20 cellular contexts compared by ENCODE assay signal in genomic region chr5:66080664-66081063, GRCh38.
DNase-seq lines count a peak whose midpoint lies in the region; ATAC-seq, FAIRE-seq and TF ChIP-seq lines count a peak whose summit lies in the region.
"Had no signal": no experiment of that assay in that cellular context is flagged by ENCODE, and none has a peak within 500 bp of the region (broad histone marks: within the 10 kb centered on the region; RNA-seq: fewer than 3 reads in every experiment).

No MANE protein-coding gene starts in this region.

- H3K9ac ChIP-seq in PC-3 (ENCODE audit: low read length) (no peak overlapping the region), neuronal stem cell (ENCODE audit: low read depth, low read length, poor library complexity) (no peak overlapping the region)

- H3K4me3 Mint-ChIP-seq in activated naive CD4-positive, alpha-beta T cell treated with anti-CD3 and anti-CD28 coated beads for 36 hours: no peak overlapping the region
- H3K4me3 Mint-ChIP-seq: B cell; CD4-positive, alpha-beta T cell; GM23338 had no signal

- DNase-seq in AG10803 (ENCODE audit: low read depth) (peak; percentile 16), fibroblast of villous mesenchyme (ENCODE audit: low read depth) (peak; percentile 56), NCI-H510A treated with DMSO at 0.1 percent for 48 hours (lab: John Stamatoyannopoulos, UW) (no peak), PC-3 (no peak), neuronal stem cell (ENCODE audit: low spot score) (no peak)
- DNase-seq in activated naive CD4-positive, alpha-beta T cell treated with anti-CD3 and anti-CD28 coated beads for 36 hours: no peak
- DNase-seq: ACHN; CD4-positive, alpha-beta T cell; DMS53; MG63; NCI-H1417; NCI-H1930; NCI-H446 treated with DMSO at 0.1 percent for 48 hours; NCI-H748 treated with DMSO at 0.1 percent for 48 hours; PC-9; SJCRH30 had no signal

- peak; percentile 21 for FAIRE-seq in colon (lab: Jason Lieb, UNC)

- no peak overlapping the region for H4K8ac ChIP-seq in neuronal stem cell (ENCODE audit: low read depth, low read length)

- no peak overlapping the region for H4K91ac ChIP-seq in neuronal stem cell (ENCODE audit: low read depth, low read length, poor library complexity)

- H3K4me3 ChIP-seq in AG10803 (ENCODE audit: low read length): no peak overlapping the region
- H3K4me3 ChIP-seq in fibroblast of villous mesenchyme (ENCODE audit: low read depth, low read length): no peak overlapping the region
- no peak overlapping the region for H3K4me3 ChIP-seq in PC-3 (ENCODE audit: low read length)
- no peak overlapping the region for H3K4me3 ChIP-seq in neuronal stem cell (ENCODE audit: low read length in 2 of 2)
- H3K4me3 ChIP-seq: GM23338, MG63, PC-9, SJCRH30 had no signal

- H2BK15ac ChIP-seq in neuronal stem cell (ENCODE audit: low read length): no peak overlapping the region

- no peak overlapping the region for H2BK5ac ChIP-seq in neuronal stem cell (ENCODE audit: low read length)

- H3K9me3 Mint-ChIP-seq in activated naive CD4-positive, alpha-beta T cell treated with anti-CD3 and anti-CD28 coated beads for 36 hours: peaks cover 2% of the 10 kb centered on the region
- H3K9me3 Mint-ChIP-seq: CD4-positive, alpha-beta T cell; GM23338 had no signal

- no peak overlapping the region for H3K14ac ChIP-seq in neuronal stem cell (ENCODE audit: low read length)

- no peak for TF ChIP-seq EP300 in Ishikawa (IDR thresholded peaks at IDR 0.05; ENCODE audit: borderline replicate concordance)

- no peak overlapping the region for H3K27ac ChIP-seq in PC-3 (ENCODE audit: low read length)
- H3K27ac ChIP-seq in neuronal stem cell (replicated peaks; ENCODE audit: low read length): no peak overlapping the region
- H3K27ac ChIP-seq: PC-9, SJCRH30 had no signal

- H2BK120ac ChIP-seq in neuronal stem cell (ENCODE audit: low read depth, low read length): no peak overlapping the region

- POLR2A ChIA-PET in PC-3 (lab: Charles Lee; ENCODE audit: unreplicated experiment): no interaction called here

- BruUV-seq in PC-3 (replicated peaks; lab: Mats Ljungman, UMichigan): no TSS peak

- no peak overlapping the region for H3K27ac Mint-ChIP-seq in activated naive CD4-positive, alpha-beta T cell treated with anti-CD3 and anti-CD28 coated beads for 36 hours
- H3K27ac Mint-ChIP-seq: B cell, GM23338 had no signal

- H3K23ac ChIP-seq in neuronal stem cell (ENCODE audit: low read depth, low read length, poor library complexity): no peak overlapping the region

- no peak overlapping the region for H2BK12ac ChIP-seq in neuronal stem cell (ENCODE audit: low read length)

- H2AFZ ChIP-seq in PC-3 (ENCODE audit: low read length): no peak overlapping the region
- no peak overlapping the region for H2AFZ ChIP-seq in neuronal stem cell (ENCODE audit: low read length)
- H2AFZ ChIP-seq: GM23338, PC-9 had no signal

- H3K36me3 Mint-ChIP-seq in activated naive CD4-positive, alpha-beta T cell treated with anti-CD3 and anti-CD28 coated beads for 36 hours (ENCODE audit: low read depth): peaks cover 16% of the 10 kb centered on the region

- no peak overlapping the region for H3K4me2 ChIP-seq in PC-3 (ENCODE audit: low read length)
- H3K4me2 ChIP-seq in neuronal stem cell (ENCODE audit: insufficient read depth, low read length, poor library complexity, severe bottlenecking): no peak overlapping the region
- H3K4me2 ChIP-seq: GM23338, PC-9 had no signal

- no CpG with 5 or more reads among the region's 2 CpGs for WGBS in neuronal stem cell (ENCODE audit: extremely low coverage in 2 of 2, insufficient read length in 2 of 2, insufficient replicate concordance in 1 of 2), 2 donors

- no peaks in the 10 kb centered on the region for H3K4me1 Mint-ChIP-seq in activated naive CD4-positive, alpha-beta T cell treated with anti-CD3 and anti-CD28 coated beads for 36 hours (ENCODE audit: low read depth)
- H3K4me1 Mint-ChIP-seq: B cell had no signal

- no peak overlapping the region for H3K18ac ChIP-seq in neuronal stem cell (ENCODE audit: low read length)

- no peaks in the 10 kb centered on the region for H3K9me2 ChIP-seq in PC-3 (replicated peaks; ENCODE audit: low read length)

- H3K79me1 ChIP-seq in neuronal stem cell (ENCODE audit: low read depth, low read length): no peaks in the 10 kb centered on the region

- no peak for TF ChIP-seq RAD21 in Ishikawa (IDR thresholded peaks at IDR 0.05; ENCODE audit: low read depth)

- no peaks in the 10 kb centered on the region for H3K4me1 ChIP-seq in PC-3 (ENCODE audit: insufficient read depth, low read length)
- H3K4me1 ChIP-seq in neuronal stem cell (ENCODE audit: control insufficient read depth in 2 of 2, insufficient read depth in 1 of 2, low read depth in 1 of 2, low read length in 2 of 2): no peaks in the 10 kb centered on the region
- H3K4me1 ChIP-seq: SJCRH30 had no signal

- H3F3A ChIP-seq in PC-3 (ENCODE audit: low read length, unreplicated experiment): no peaks in the 10 kb centered on the region

- H3K36me3 ChIP-seq in PC-3 (ENCODE audit: low read depth, low read length): no peaks in the 10 kb centered on the region
- peaks cover 0 to 70% of the 10 kb centered on the region in 2 donors for H3K36me3 ChIP-seq in neuronal stem cell (replicated peaks in 1 of 2; ENCODE audit: control insufficient read depth in 2 of 2, insufficient read depth in 2 of 2, low read length in 2 of 2)

- no peaks in the 10 kb centered on the region for H4K20me1 ChIP-seq in PC-3 (ENCODE audit: low read length)

- no peaks in the 10 kb centered on the region for H3K79me2 ChIP-seq in PC-3 (ENCODE audit: low read length)

- no peak for ATAC-seq in PC-3
- ATAC-seq: GM23338 had no signal

- no peaks in the 10 kb centered on the region for H3K9me3 ChIP-seq in PC-3 (ENCODE audit: low read length)
- H3K9me3 ChIP-seq in neuronal stem cell (replicated peaks in 1 of 2; ENCODE audit: control insufficient read depth in 2 of 2, insufficient read depth in 1 of 2, low read depth in 1 of 2, low read length in 2 of 2): no peaks in the 10 kb centered on the region
- H3K9me3 ChIP-seq: MG63, SJCRH30 had no signal

- TF ChIP-seq CTCF in AG10803 (conservative IDR thresholded peaks at IDR 0.05; ENCODE audit: low read length) (no peak), fibroblast of villous mesenchyme (IDR thresholded peaks at IDR 0.05; ENCODE audit: insufficient read depth, low read depth, low read length) (no peak), PC-3 (conservative IDR thresholded peaks at IDR 0.05; ENCODE audit: low read depth, low read length) (no peak)

- no peak overlapping the region for H3K4ac ChIP-seq in neuronal stem cell (ENCODE audit: low read length)

- intact Hi-C loops in PC-3 (cut with micrococcal nuclease): no loop called here
- intact Hi-C loops in activated naive CD4-positive, alpha-beta T cell treated with anti-CD3 and anti-CD28 coated beads for 36 hours (cut with micrococcal nuclease): no loop called here

- CTCF ChIA-PET in PC-3 (lab: Charles Lee): no interaction called here
- CTCF ChIA-PET in activated naive CD4-positive, alpha-beta T cell treated with anti-CD3 and anti-CD28 coated beads for 36 hours (lab: Charles Lee): no interaction called here

- no peak overlapping the region for H2AK5ac ChIP-seq in neuronal stem cell (ENCODE audit: low read depth, low read length)

- H3K27me3 ChIP-seq in PC-3 (ENCODE audit: low read length): no peaks in the 10 kb centered on the region
- H3K27me3 ChIP-seq in neuronal stem cell (ENCODE audit: control insufficient read depth in 3 of 3, insufficient read depth in 3 of 3, low read depth in 1 of 3, low read length in 3 of 3): no peaks in the 10 kb centered on the region
- H3K27me3 ChIP-seq: MG63, SJCRH30 had no signal

- no peaks in the 10 kb centered on the region for H3K27me3 Mint-ChIP-seq in activated naive CD4-positive, alpha-beta T cell treated with anti-CD3 and anti-CD28 coated beads for 36 hours (ENCODE audit: low read depth)
- H3K27me3 Mint-ChIP-seq: B cell; CD4-positive, alpha-beta T cell had no signal

TF ChIP-seq in Ishikawa, 13 proteins besides CTCF, POLR2A, EP300 and RAD21 (continues in another document):
- TF ChIP-seq ZBTB7A (IDR thresholded peaks at IDR 0.05; ENCODE audit: low read depth) (no peak), FOXM1 (IDR thresholded peaks at IDR 0.05; ENCODE audit: borderline replicate concordance, low read depth) (no peak), USF1 (IDR thresholded peaks at IDR 0.05) (no peak), NFIC (IDR thresholded peaks at IDR 0.05) (no peak), MAX (IDR thresholded peaks at IDR 0.05) (no peak), CEBPB (IDR thresholded peaks at IDR 0.05) (peak; percentile 42; the same call in 1 of the 2 replicates), REST (IDR thresholded peaks at IDR 0.05; ENCODE audit: low read depth) (no peak)

Comparison
In these comparisons a context has a peak if more than half of its experiments do, and no peak if none do; other contexts are left out.
1. DNase-seq: peak in AG10803 (single experiment) and fibroblast of villous mesenchyme (single experiment); none in NCI-H510A treated with DMSO at 0.1 percent for 48 hours (single experiment), PC-3 (single experiment), activated naive CD4-positive, alpha-beta T cell treated with anti-CD3 and anti-CD28 coated beads for 36 hours (single experiment) and neuronal stem cell (single experiment).